22 cellular contexts compared by ENCODE assay signal in the genomic region with DNA sequence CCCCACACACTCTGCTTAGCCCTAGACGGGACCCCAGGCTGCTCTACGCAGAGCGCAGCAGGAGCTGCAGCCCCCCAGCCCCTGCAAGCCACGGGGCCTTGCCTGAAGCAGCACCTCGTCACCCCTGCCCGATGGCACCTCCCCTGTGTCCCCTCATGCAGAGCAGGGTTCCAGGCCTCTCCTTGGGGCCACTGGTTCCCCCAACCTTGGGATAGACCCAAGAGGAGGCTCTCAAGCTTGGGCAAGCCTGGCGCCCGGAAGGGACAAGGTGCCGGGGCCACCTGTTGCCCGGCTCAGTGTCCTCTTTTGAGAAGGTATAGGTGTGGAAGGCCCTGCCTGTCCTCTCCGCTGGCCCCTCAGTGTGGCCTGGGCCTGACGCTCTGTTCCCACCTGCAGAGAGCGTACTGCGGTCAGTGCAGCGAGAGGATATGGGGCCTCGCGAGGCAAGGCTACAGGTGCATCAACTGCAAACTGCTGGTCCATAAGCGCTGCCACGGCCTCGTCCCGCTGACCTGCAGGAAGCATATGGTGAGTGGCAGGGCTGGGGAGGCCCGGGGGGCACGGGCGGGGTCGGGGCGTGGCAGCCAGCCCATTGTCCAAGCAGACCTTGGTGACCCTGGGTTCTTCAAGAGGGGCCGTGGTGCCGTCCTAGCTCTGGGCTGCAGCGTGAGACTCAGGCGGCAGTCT.
"Had no signal": no experiment of that assay in that cellular context is flagged by ENCODE, and none has a peak within 500 bp of the region (broad histone marks: within the 10 kb centered on the region; RNA-seq: fewer than 3 reads in every experiment).

No MANE protein-coding gene starts in this region.

- H3K27me3 Mint-ChIP-seq: activated CD4-positive, alpha-beta T cell treated with anti-CD3 and anti-CD28 coated beads, Interleukin-2, amount 10 ng/mL, durations not matched to agents 7 days and 5 days; activated naive CD8-positive, alpha-beta T cell; naive thymus-derived CD8-positive, alpha-beta T cell; T-cell; type B pancreatic cell had no signal

- H3K36me3 Mint-ChIP-seq: activated naive CD8-positive, alpha-beta T cell; naive thymus-derived CD8-positive, alpha-beta T cell; T-cell had no signal

- DNase-seq: activated CD4-positive, alpha-beta T cell treated with anti-CD3 and anti-CD28 coated beads, Interleukin-2, amount 10 ng/mL, durations not matched to agents 7 days and 5 days; activated CD4-positive, CD25-positive, alpha-beta regulatory T cell treated with anti-CD3 and anti-CD28 coated beads, Interleukin-2, amount 50 U/mL, for 72 hours; activated CD8-positive, alpha-beta T cell treated with anti-CD3 and anti-CD28 coated beads, Interleukin-2, amount 10 ng/mL, durations not matched to agents 7 days and 5 days; activated gamma-delta T cell; amniotic stem cell; cerebellar nuclear complex; cortex of kidney; endodermal cell; hypothalamus; left colon; retina; stimulated activated CD4-positive, alpha-beta T cell treated with anti-CD3 and anti-CD28 coated beads, Interleukin-4, amount 100 ng/mL, for 24 hours; stimulated activated naive CD4-positive, alpha-beta T cell treated with Interleukin-2 at 50 U/mL for 16 hours; T-cell; WERI-Rb-1 had no signal

- H3K36me3 ChIP-seq: gastroesophageal sphincter, thoracic aorta had no signal

- H3K9me3 ChIP-seq: gastroesophageal sphincter, thoracic aorta had no signal

- H3K4me3 Mint-ChIP-seq: activated CD4-positive, alpha-beta T cell treated with anti-CD3 and anti-CD28 coated beads, Interleukin-2, amount 10 ng/mL, durations not matched to agents 7 days and 5 days; activated CD8-positive, alpha-beta T cell treated with anti-CD3 and anti-CD28 coated beads, Interleukin-2, amount 10 ng/mL, durations not matched to agents 7 days and 5 days; activated naive CD8-positive, alpha-beta T cell; activated T-helper 1 cell treated with anti-CD3 and anti-CD28 coated beads, Interleukin-12 subunit alpha, Interleukin-12 subunit beta, Interleukin-2, Interleukin-4 antibody, amounts not matched to agents 30 ng/mL and 10 ng/mL and 1 ng/mL, durations not matched to agents 14 hours and 24 hours and 36 hours; endodermal cell; T-cell; T-helper 2 cell treated with Interferon-gamma antibody and Interleukin-4, amounts not matched to agents 5 μg/mL and 100 μg/mL, for 36 hours; type B pancreatic cell had no signal

- H3K4me1 ChIP-seq: gastroesophageal sphincter had no signal

- H3K27me3 ChIP-seq: gastroesophageal sphincter had no signal

- H3K27ac Mint-ChIP-seq: activated CD4-positive, alpha-beta T cell treated with anti-CD3 and anti-CD28 coated beads, Interleukin-2, amount 10 ng/mL, durations not matched to agents 7 days and 5 days; activated CD8-positive, alpha-beta T cell treated with anti-CD3 and anti-CD28 coated beads, Interleukin-2, amount 10 ng/mL, durations not matched to agents 7 days and 5 days; activated naive CD8-positive, alpha-beta T cell; activated T-helper 1 cell treated with anti-CD3 and anti-CD28 coated beads, Interleukin-12 subunit alpha, Interleukin-12 subunit beta, Interleukin-2, Interleukin-4 antibody, amounts not matched to agents 30 ng/mL and 10 ng/mL and 1 ng/mL, durations not matched to agents 14 hours and 24 hours and 36 hours; endodermal cell; T-cell; T-helper 2 cell treated with Interferon-gamma antibody and Interleukin-4, amounts not matched to agents 5 μg/mL and 100 μg/mL, for 36 hours; type B pancreatic cell had no signal

- H3K27ac ChIP-seq: gastroesophageal sphincter, thoracic aorta, WERI-Rb-1 had no signal

- H3K4me3 ChIP-seq: gastroesophageal sphincter, thoracic aorta had no signal

- ATAC-seq: activated CD8-positive, alpha-beta T cell treated with anti-CD3 and anti-CD28 coated beads, Interleukin-2, amount 10 ng/mL, durations not matched to agents 7 days and 5 days; gastroesophageal sphincter; left colon; naive thymus-derived CD8-positive, alpha-beta T cell; T-cell had no signal

- H3K9me3 Mint-ChIP-seq: activated CD4-positive, alpha-beta T cell treated with anti-CD3 and anti-CD28 coated beads, Interleukin-2, amount 10 ng/mL, durations not matched to agents 7 days and 5 days; activated T-helper 1 cell treated with anti-CD3 and anti-CD28 coated beads, Interleukin-12 subunit alpha, Interleukin-12 subunit beta, Interleukin-2, Interleukin-4 antibody, amounts not matched to agents 30 ng/mL and 10 ng/mL and 1 ng/mL, durations not matched to agents 14 hours and 24 hours and 36 hours; endodermal cell; naive thymus-derived CD8-positive, alpha-beta T cell; T-cell; T-helper 2 cell treated with Interferon-gamma antibody and Interleukin-4, amounts not matched to agents 5 μg/mL and 100 μg/mL, for 36 hours; type B pancreatic cell had no signal

- H3K4me1 Mint-ChIP-seq: endodermal cell had no signal
